Comparison of ENCODE assay signal across 23 cellular contexts in the genomic region with DNA sequence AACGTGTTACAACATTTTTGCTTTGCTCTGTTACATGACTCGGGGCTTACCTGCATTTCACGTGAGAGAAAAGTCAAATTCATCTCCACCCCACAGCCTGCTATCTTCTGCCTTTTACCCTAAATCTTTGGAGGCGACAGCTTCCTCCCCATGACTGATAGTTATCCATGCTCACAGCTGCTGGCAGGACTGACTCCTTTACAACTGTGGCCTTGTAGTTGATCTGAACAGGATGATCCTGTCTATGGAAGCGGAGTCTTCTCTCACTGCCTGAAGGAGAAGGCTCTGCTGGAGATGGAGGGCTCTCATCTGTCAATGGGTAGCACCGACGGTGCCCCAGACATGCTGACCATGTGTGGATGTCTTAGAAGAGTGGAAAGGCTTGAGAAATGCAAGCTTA.
DNase-seq lines count a peak whose midpoint lies in the region; ATAC-seq and TF ChIP-seq lines count a peak whose summit lies in the region.
"Had no signal": no experiment of that assay in that cellular context is flagged by ENCODE, and none has a peak within 500 bp of the region (broad histone marks: within the 10 kb centered on the region; RNA-seq: fewer than 3 reads in every experiment).

No MANE protein-coding gene starts in this region.

- H3K36me3 Mint-ChIP-seq in WTC11, result peaks cover 9% of the 10 kb centered on the region

- TF ChIP-seq CTCF in WTC11 (IDR thresholded peaks at IDR 0.05) (no peak), esophagus muscularis mucosa (IDR thresholded peaks at IDR 0.05) (no peak), upper lobe of right lung (IDR thresholded peaks at IDR 0.05) (no peak)

- H3K4me1 Mint-ChIP-seq in WTC11, result peaks cover 30% of the 10 kb centered on the region

- no peaks in the 10 kb centered on the region for H3K9me3 ChIP-seq in esophagus muscularis mucosa
- no peaks in the 10 kb centered on the region for H3K9me3 ChIP-seq in upper lobe of right lung
- H3K9me3 ChIP-seq: ovary had no signal

- POLR2A ChIA-PET in WTC11 (lab: Charles Lee), result no interaction called here

- H3K36me3 ChIP-seq in esophagus muscularis mucosa (peaks cover 4 to 31% (median 21%) of the 10 kb centered on the region in 4 donors), rectal smooth muscle tissue (ENCODE audit: control insufficient read depth, insufficient read depth, low read length) (no peaks in the 10 kb centered on the region), upper lobe of right lung (no peaks in the 10 kb centered on the region)
- H3K36me3 ChIP-seq: cardiac muscle cell, ovary had no signal

- DNase-seq in WTC11 (ENCODE audit: low spot score), result no peak
- DNase-seq in esophagus muscularis mucosa (ENCODE audit: extremely low spot score), result no peak
- no peak for DNase-seq in upper lobe of right lung
- DNase-seq in UCSD-AML1 (lab: John Stamatoyannopoulos, UW; ENCODE audit: unreplicated experiment), result no peak
- DNase-seq in erythroblast (lab: John Stamatoyannopoulos, UW), result no peak
- DNase-seq in cerebellar cortex (ENCODE audit: low spot score), result no peak
- DNase-seq: activated CD4-positive, alpha-beta memory T cell treated with anti-CD3 and anti-CD28 coated beads, Interleukin-2, amount 10 ng/mL, durations not matched to agents 7 days and 5 days; activated gamma-delta T cell treated with Interleukin-2 at 50 U/mL for 16 hours; activated T-cell treated with anti-CD3 and anti-CD28 coated beads for 4 hours; CD4-positive, alpha-beta T cell; GOT3; hippocampal formation; naive thymus-derived CD4-positive, alpha-beta T cell; NCI-H1105 treated with DMSO at 0.1 percent for 48 hours; NCI-H2029 treated with DMSO at 0.1 percent for 48 hours; NCI-H226; NCI-H82; ovary; stimulated activated CD4-positive, alpha-beta T cell treated with anti-CD3 and anti-CD28 coated beads, Interleukin-2, amount 100 ng/mL, for 24 hours; stimulated activated naive B cell treated with anti-CD40 and anti-IgM and Interleukin-4, amounts not matched to agents 10 μg/mL and 1 μg/mL and 100 μg/mL, for 72 hours; T-helper 9 cell had no signal

- no peak for TF ChIP-seq POLR2A in esophagus muscularis mucosa (IDR thresholded peaks at IDR 0.05; ENCODE audit: low read depth)
- TF ChIP-seq POLR2A in erythroblast (IDR thresholded peaks at IDR 0.05; ENCODE audit: low read length), result no peak

- no peaks in the 10 kb centered on the region for H3K27me3 Mint-ChIP-seq in WTC11 (ENCODE audit: low read depth)
- H3K27me3 Mint-ChIP-seq: CD4-positive, alpha-beta T cell had no signal

- H3K4me1 ChIP-seq in esophagus muscularis mucosa (peaks cover 77 to 100% (median 97%) of the 10 kb centered on the region in 4 donors), rectal smooth muscle tissue (ENCODE audit: control insufficient read depth, insufficient read depth, low read length) (peaks cover 52% of the 10 kb centered on the region), upper lobe of right lung (peaks cover 34% of the 10 kb centered on the region)

- H3K9ac ChIP-seq in rectal smooth muscle tissue (ENCODE audit: low read length), result no peak overlapping the region

- H3K27ac ChIP-seq in esophagus muscularis mucosa (replicated peaks in 1 of 4) (peak overlapping the region; percentile 97 to 99 (median 99)), rectal smooth muscle tissue (ENCODE audit: low read depth, low read length) (peak overlapping the region; percentile 45), upper lobe of right lung (peak overlapping the region; percentile 9)
- H3K27ac ChIP-seq: cardiac muscle cell had no signal

- H3K27ac Mint-ChIP-seq in WTC11, result peak overlapping the region; percentile 21; the same call in 1 of the 2 replicates
- H3K27ac Mint-ChIP-seq: activated CD4-positive, alpha-beta memory T cell treated with anti-CD3 and anti-CD28 coated beads, Interleukin-2, amount 10 ng/mL, durations not matched to agents 7 days and 5 days; CD4-positive, alpha-beta T cell; naive thymus-derived CD4-positive, alpha-beta T cell; stimulated activated naive B cell treated with anti-CD40 and anti-IgM and Interleukin-4, amounts not matched to agents 10 μg/mL and 1 μg/mL and 100 μg/mL, for 72 hours had no signal

- H3K9me3 Mint-ChIP-seq in WTC11, result peaks cover 8% of the 10 kb centered on the region
- H3K9me3 Mint-ChIP-seq: CD4-positive, alpha-beta T cell had no signal

- no peak overlapping the region for H3K4me3 Mint-ChIP-seq in WTC11
- H3K4me3 Mint-ChIP-seq: activated CD4-positive, alpha-beta memory T cell treated with anti-CD3 and anti-CD28 coated beads, Interleukin-2, amount 10 ng/mL, durations not matched to agents 7 days and 5 days; CD4-positive, alpha-beta T cell; naive thymus-derived CD4-positive, alpha-beta T cell; stimulated activated naive B cell treated with anti-CD40 and anti-IgM and Interleukin-4, amounts not matched to agents 10 μg/mL and 1 μg/mL and 100 μg/mL, for 72 hours had no signal

- H3K4me3 ChIP-seq in esophagus muscularis mucosa (peak overlapping the region in 2 of 4 donors; percentile 6 to 25), rectal smooth muscle tissue (ENCODE audit: low read length) (no peak overlapping the region), upper lobe of right lung (no peak overlapping the region)
- H3K4me3 ChIP-seq: cardiac muscle cell, ovary had no signal

- no peak for ATAC-seq in WTC11
- no peak for ATAC-seq in upper lobe of right lung
- ATAC-seq: naive thymus-derived CD4-positive, alpha-beta T cell had no signal

- 57% methylated on average over 7 of the region's 7 CpGs for WGBS in esophagus muscularis mucosa

- CTCF ChIA-PET in WTC11 (lab: Charles Lee), result no interaction called here

- intact Hi-C loops in esophagus muscularis mucosa (cut with DNase I), result no loop called here
- intact Hi-C loops in upper lobe of right lung (cut with DNase I), result no loop called here

- no peaks in the 10 kb centered on the region for H3K27me3 ChIP-seq in esophagus muscularis mucosa
- no peaks in the 10 kb centered on the region for H3K27me3 ChIP-seq in rectal smooth muscle tissue (ENCODE audit: control insufficient read depth, insufficient read depth, low read length)
- H3K27me3 ChIP-seq in upper lobe of right lung, result no peaks in the 10 kb centered on the region
- H3K27me3 ChIP-seq: cardiac muscle cell, ovary had no signal

- no peak for TF ChIP-seq EP300 in esophagus muscularis mucosa (IDR thresholded peaks at IDR 0.05)

TF ChIP-seq in WTC11, 78 proteins besides CTCF, POLR2A, EP300 and RAD21 (continues in another document):
- TF ChIP-seq IRF1 (CRISPR knock-in tag; IDR thresholded peaks at IDR 0.05) (no peak), PRDM15 (CRISPR knock-in tag; IDR thresholded peaks at IDR 0.05) (no peak), SMAD4 (CRISPR knock-in tag; IDR thresholded peaks at IDR 0.05) (no peak)
- TF ChIP-seq, protein P1, sequence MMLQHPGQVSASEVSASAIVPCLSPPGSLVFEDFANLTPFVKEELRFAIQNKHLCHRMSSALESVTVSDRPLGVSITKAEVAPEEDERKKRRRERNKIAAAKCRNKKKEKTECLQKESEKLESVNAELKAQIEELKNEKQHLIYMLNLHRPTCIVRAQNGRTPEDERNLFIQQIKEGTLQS (CRISPR knock-in tag; conservative IDR thresholded peaks at IDR 0.05), result no peak
- TF ChIP-seq, protein P2, sequence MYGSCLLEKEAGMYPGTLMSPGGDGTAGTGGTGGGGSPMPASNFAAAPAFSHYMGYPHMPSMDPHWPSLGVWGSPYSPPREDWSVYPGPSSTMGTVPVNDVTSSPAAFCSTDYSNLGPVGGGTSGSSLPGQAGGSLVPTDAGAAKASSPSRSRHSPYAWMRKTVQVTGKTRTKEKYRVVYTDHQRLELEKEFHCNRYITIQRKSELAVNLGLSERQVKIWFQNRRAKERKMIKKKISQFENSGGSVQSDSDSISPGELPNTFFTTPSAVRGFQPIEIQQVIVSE (CRISPR knock-in tag; IDR thresholded peaks at IDR 0.05; ENCODE audit: borderline replicate concordance), result no peak

Comparison
In these comparisons a context has a peak if more than half of its experiments do, and no peak if none do; other contexts are left out.
1. H3K27ac ChIP-seq: peak in every context shown above with its lines; median percentile 99 in esophagus muscularis mucosa; 45 in rectal smooth muscle tissue; 9 in upper lobe of right lung.